In the genomic region with DNA sequence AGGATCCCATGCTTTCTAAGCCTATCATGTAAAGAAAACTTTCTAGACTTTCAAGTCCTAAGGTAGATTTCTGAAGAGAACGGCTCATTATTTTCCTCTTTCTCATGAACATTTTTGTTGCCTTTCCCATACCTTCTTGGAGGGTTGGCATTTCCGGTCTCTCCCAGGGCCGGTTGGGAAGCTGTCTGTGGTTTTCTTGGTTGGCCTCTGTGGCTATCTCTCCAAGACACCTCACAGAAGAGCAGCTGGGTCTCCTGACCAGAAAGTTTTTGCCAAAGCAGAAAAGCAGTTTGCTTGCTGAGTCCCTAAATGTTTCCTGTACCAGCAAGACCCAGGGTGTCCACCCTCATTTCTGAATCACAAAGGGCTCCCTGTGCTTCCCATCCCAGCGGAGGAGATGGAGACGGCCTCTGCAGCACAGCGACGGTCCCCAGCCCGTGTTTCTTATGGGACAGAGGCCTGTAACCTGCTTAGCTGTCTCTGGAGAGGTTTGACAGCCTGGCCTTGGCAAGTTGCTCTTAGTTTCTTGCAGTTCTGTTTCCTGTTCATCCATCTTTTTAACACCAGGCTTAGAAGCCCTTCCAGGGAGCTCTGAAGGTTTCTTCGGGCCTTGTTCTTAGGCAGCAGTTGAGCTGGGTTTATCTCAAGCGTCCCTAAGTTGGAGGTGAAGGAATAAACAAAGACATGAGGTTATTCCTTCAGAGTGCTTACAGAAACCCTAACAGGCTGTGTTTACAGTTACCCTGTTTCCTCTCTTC, we compare ENCODE assay signal across 16 cellular contexts. TPM values are rescaled to one million over a fixed set of nuclear protein-coding genes. Genes with fewer than 3 reads are reported as not detected.
DNase-seq lines count a peak whose midpoint lies in the region; FAIRE-seq and TF ChIP-seq lines count a peak whose summit lies in the region.
"Had no signal": no experiment of that assay in that cellular context is flagged by ENCODE, and none has a peak within 500 bp of the region (broad histone marks: within the 10 kb centered on the region; RNA-seq: fewer than 3 reads in every experiment).

No MANE protein-coding gene starts in this region.

- no peak overlapping the region for H3K9ac ChIP-seq in rectal smooth muscle tissue (ENCODE audit: low read length)

- CTCF ChIA-PET in HEK293T (lab: Yijun Ruan, JAX): interaction anchor here (0.6 to 0.9 kb wide), 2 partner anchors 43 to 96 kb away, joined by 3 read pairs; no protein-coding TSS in a partner anchor

- H3K4me3 ChIP-seq in fibroblast of villous mesenchyme (ENCODE audit: low read depth, low read length) (no peak overlapping the region), rectal smooth muscle tissue (ENCODE audit: low read length) (no peak overlapping the region), left ventricle myocardium inferior (no peak overlapping the region)
- H3K4me3 ChIP-seq: BLaER1 treated with 17β-estradiol and CSF1 and Interleukin-3, amounts not matched to agents 10 nM and 100 nM had no signal

- intact Hi-C loops in left ventricle myocardium inferior (cut with micrococcal nuclease): no loop called here

- H3K27ac ChIP-seq in rectal smooth muscle tissue (ENCODE audit: low read depth, low read length) (peak overlapping the region; percentile 48), left ventricle myocardium inferior (replicated peaks) (no peak overlapping the region)
- H3K27ac ChIP-seq: BLaER1 treated with 17β-estradiol and CSF1 and Interleukin-3, amounts not matched to agents 10 nM and 100 nM had no signal

- DNase-seq in ELR (ENCODE audit: low read depth) (peak; percentile 63), RCC 7860 (ENCODE audit: low spot score) (peak; percentile 38), fibroblast of villous mesenchyme (ENCODE audit: low read depth) (peak; percentile 67), HEK293T (ENCODE audit: extremely low spot score) (no peak), RPMI8226 (no peak), DMS153 treated with DMSO at 0.1 percent for 48 hours (lab: John Stamatoyannopoulos, UW; ENCODE audit: unreplicated experiment) (no peak), left ventricle myocardium inferior (no peak)
- DNase-seq: activated CD4-positive, alpha-beta T cell treated with anti-CD3 and anti-CD28 coated beads for 4 hours; Karpas-422; midbrain; NCI-H2107; stimulated activated CD4-positive, alpha-beta T cell treated with anti-CD3 and anti-CD28 coated beads, Interleukin-4, amount 100 ng/mL, for 1 hour; T-helper 1 cell had no signal

- POLR2A ChIA-PET in HEK293T (lab: Yijun Ruan, JAX): no interaction called here

- H3K27me3 ChIP-seq in rectal smooth muscle tissue (ENCODE audit: control insufficient read depth, insufficient read depth, low read length) (no peaks in the 10 kb centered on the region), left ventricle myocardium inferior (ENCODE audit: low read depth) (no peaks in the 10 kb centered on the region)

- TF ChIP-seq CTCF in fibroblast of villous mesenchyme (IDR thresholded peaks at IDR 0.05; ENCODE audit: insufficient read depth, low read depth, low read length): no peak
- no peak for TF ChIP-seq CTCF in left ventricle myocardium inferior (IDR thresholded peaks at IDR 0.05; ENCODE audit: borderline replicate concordance)

- H3K4me1 ChIP-seq in rectal smooth muscle tissue (ENCODE audit: control insufficient read depth, insufficient read depth, low read length) (peaks cover 4% of the 10 kb centered on the region), left ventricle myocardium inferior (no peaks in the 10 kb centered on the region)

- H3K36me3 ChIP-seq in rectal smooth muscle tissue (ENCODE audit: control insufficient read depth, insufficient read depth, low read length) (no peaks in the 10 kb centered on the region), left ventricle myocardium inferior (no peaks in the 10 kb centered on the region)
- H3K36me3 ChIP-seq: BLaER1 treated with 17β-estradiol and CSF1 and Interleukin-3, amounts not matched to agents 10 nM and 100 nM had no signal

- FAIRE-seq in RCC 7860 (lab: Jason Lieb, UNC): no peak
- FAIRE-seq: endothelial cell of umbilical vein had no signal

- no peaks in the 10 kb centered on the region for H3K9me3 ChIP-seq in left ventricle myocardium inferior (replicated peaks)
- H3K9me3 ChIP-seq: BLaER1 treated with 17β-estradiol and CSF1 and Interleukin-3, amounts not matched to agents 10 nM and 100 nM had no signal

TF ChIP-seq in HEK293T, 16 proteins besides CTCF, POLR2A, EP300 and RAD21:
- TF ChIP-seq SP1 (IDR thresholded peaks at IDR 0.05) (no peak), HDGF (IDR thresholded peaks at IDR 0.05; ENCODE audit: borderline replicate concordance) (no peak), ARNT (IDR thresholded peaks at IDR 0.05) (no peak), CTBP1 (IDR thresholded peaks at IDR 0.05; ENCODE audit: borderline replicate concordance) (no peak), BHLHE40 (IDR thresholded peaks at IDR 0.05; ENCODE audit: borderline replicate concordance) (no peak), SUZ12 (IDR thresholded peaks at IDR 0.05) (no peak), TARDBP (IDR thresholded peaks at IDR 0.05) (no peak), L3MBTL2 (conservative IDR thresholded peaks at IDR 0.05) (no peak), NFRKB (IDR thresholded peaks at IDR 0.05) (no peak), FOXA1 (IDR thresholded peaks at IDR 0.05) (no peak), ZNF384 (IDR thresholded peaks at IDR 0.05) (no peak), FOXM1 (IDR thresholded peaks at IDR 0.05; ENCODE audit: borderline replicate concordance) (no peak), ELF4 (IDR thresholded peaks at IDR 0.05) (no peak), LEF1 (IDR thresholded peaks at IDR 0.05; ENCODE audit: borderline replicate concordance) (no peak)
- TF ChIP-seq, protein P1, sequence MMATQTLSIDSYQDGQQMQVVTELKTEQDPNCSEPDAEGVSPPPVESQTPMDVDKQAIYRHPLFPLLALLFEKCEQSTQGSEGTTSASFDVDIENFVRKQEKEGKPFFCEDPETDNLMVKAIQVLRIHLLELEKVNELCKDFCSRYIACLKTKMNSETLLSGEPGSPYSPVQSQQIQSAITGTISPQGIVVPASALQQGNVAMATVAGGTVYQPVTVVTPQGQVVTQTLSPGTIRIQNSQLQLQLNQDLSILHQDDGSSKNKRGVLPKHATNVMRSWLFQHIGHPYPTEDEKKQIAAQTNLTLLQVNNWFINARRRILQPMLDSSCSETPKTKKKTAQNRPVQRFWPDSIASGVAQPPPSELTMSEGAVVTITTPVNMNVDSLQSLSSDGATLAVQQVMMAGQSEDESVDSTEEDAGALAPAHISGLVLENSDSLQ (IDR thresholded peaks at IDR 0.05): no peak
TF ChIP-seq in HEK293T: peak in this region for 0.

RNA-seq across cellular contexts. Expression of gene GREB1, which starts 39.8 kb away (rescaled TPM):
- total RNA-seq in fibroblast of villous mesenchyme (under 0.01 TPM in 2 replicates), left ventricle myocardium inferior (7.8 TPM)

Comparison
In these comparisons a context has a peak if more than half of its experiments do, and no peak if none do; other contexts are left out.
1. DNase-seq: peak in ELR (single experiment), RCC 7860 (single experiment) and fibroblast of villous mesenchyme (single experiment); none in HEK293T (single experiment), RPMI8226 (single experiment), DMS153 treated with DMSO at 0.1 percent for 48 hours (single experiment) and left ventricle myocardium inferior (single experiment).